In genomic region chr4:40750461-40751258, GRCh38 we compare ENCODE assay signal across 8 cellular contexts. TPM values are rescaled to one million over a fixed set of nuclear protein-coding genes. Genes with fewer than 3 reads are reported as not detected.
DNase-seq lines count a peak whose midpoint lies in the region; ATAC-seq and TF ChIP-seq lines count a peak whose summit lies in the region.

No MANE protein-coding gene starts in this region.

- ATAC-seq in central memory CD8-positive, alpha-beta T cell (replicated peaks; ENCODE audit: extremely low read depth, poor library complexity, severe bottlenecking): no peak
- peak; percentile 6 for ATAC-seq in aorta (ENCODE audit: low FRiP score)

- no peaks in the 10 kb centered on the region for H3K4me1 ChIP-seq in aorta (ENCODE audit: control insufficient read depth in 1 of 2, insufficient read depth in 2 of 2, low read length in 2 of 2)

- no peaks in the 10 kb centered on the region for H3K36me3 ChIP-seq in aorta (ENCODE audit: control insufficient read depth in 1 of 2, insufficient read depth in 2 of 2, low read length in 1 of 2)

- H3K27ac Mint-ChIP-seq in HFFc6 (no peak overlapping the region), mesothelial cell of epicardium (peak overlapping the region; percentile 96)
- H3K27ac Mint-ChIP-seq in central memory CD8-positive, alpha-beta T cell (ENCODE audit: low read depth): no peak overlapping the region

- H3K27me3 Mint-ChIP-seq in HFFc6 (ENCODE audit: insufficient read depth) (peaks cover 28% of the 10 kb centered on the region), mesothelial cell of epicardium (ENCODE audit: low read depth) (no peaks in the 10 kb centered on the region)
- peaks cover 64% of the 10 kb centered on the region for H3K27me3 Mint-ChIP-seq in central memory CD8-positive, alpha-beta T cell

- H3K36me3 Mint-ChIP-seq in HFFc6 (ENCODE audit: low read depth) (no peaks in the 10 kb centered on the region), mesothelial cell of epicardium (peaks cover 19% of the 10 kb centered on the region)
- peaks cover 2% of the 10 kb centered on the region for H3K36me3 Mint-ChIP-seq in central memory CD8-positive, alpha-beta T cell (ENCODE audit: insufficient read depth)

- H3K4me3 ChIP-seq in AG04449 (ENCODE audit: low read depth, low read length) (peak overlapping the region; percentile 35), aorta (ENCODE audit: low read length in 2 of 2) (peak overlapping the region; percentile 43 to 94)

- DNase-seq in AG04449 (ENCODE audit: low read depth, low spot score): no peak
- DNase-seq in HFFc6: no peak
- no peak for DNase-seq in central memory CD8-positive, alpha-beta T cell (ENCODE audit: low spot score in 2 of 2)
- DNase-seq in mesothelial cell of epicardium (ENCODE audit: low spot score in 2 of 2, unreplicated experiment in 2 of 2): peak in 1 of 2 experiments; percentile 56
- DNase-seq in aorta: no peak
- DNase-seq in NOMO-1 treated with DMSO at 0.1 percent for 48 hours (lab: John Stamatoyannopoulos, UW; ENCODE audit: unreplicated experiment): no peak
- DNase-seq in pons (ENCODE audit: low spot score): no peak
- DNase-seq in UCSD-AML1 (lab: John Stamatoyannopoulos, UW; ENCODE audit: unreplicated experiment): no peak

- peak overlapping the region in 1 of 2 donors; percentile 41 for H3K27ac ChIP-seq in aorta (ENCODE audit: low read depth in 1 of 2, low read length in 2 of 2)

- H3K4me1 Mint-ChIP-seq in HFFc6 (ENCODE audit: low read depth) (peaks cover 15% of the 10 kb centered on the region), mesothelial cell of epicardium (peaks cover 29% of the 10 kb centered on the region)
- no peaks in the 10 kb centered on the region for H3K4me1 Mint-ChIP-seq in central memory CD8-positive, alpha-beta T cell

- POLR2A ChIA-PET in AG04449 (lab: Yijun Ruan, JAX): no interaction called here

- intact Hi-C loops in aorta (cut with DNase I): loop anchor here in 1 of 2 donors (5.0 to 10.0 kb wide), 2 partner anchors 147 to 464 kb away; partner anchors contain the start of gene APBB2

- H3K27me3 ChIP-seq in aorta (ENCODE audit: control insufficient read depth in 1 of 2, insufficient read depth in 2 of 2, low read length in 1 of 2): no peaks in the 10 kb centered on the region

- no peaks in the 10 kb centered on the region for H3K9me3 ChIP-seq in aorta (ENCODE audit: control insufficient read depth, low read length)

- WGBS in aorta, 2 donors: 4 to 6% methylated on average over 29 to 30 of the region's 30 CpGs

- TF ChIP-seq CTCF in AG04449 (IDR thresholded peaks at IDR 0.05; ENCODE audit: insufficient read depth, low read length, missing control alignments) (no peak), HFFc6 (IDR thresholded peaks at IDR 0.05) (no peak), mesothelial cell of epicardium (IDR thresholded peaks at IDR 0.05; ENCODE audit: unreplicated experiment) (no peak)

- H3K9me3 Mint-ChIP-seq in HFFc6 (no peaks in the 10 kb centered on the region), mesothelial cell of epicardium (peaks cover 4% of the 10 kb centered on the region)
- no peaks in the 10 kb centered on the region for H3K9me3 Mint-ChIP-seq in central memory CD8-positive, alpha-beta T cell

- H3K4me3 Mint-ChIP-seq in HFFc6 (peak overlapping the region; percentile 68), mesothelial cell of epicardium (peak overlapping the region; percentile 88)
- H3K4me3 Mint-ChIP-seq in central memory CD8-positive, alpha-beta T cell: peak overlapping the region; percentile 53

- CTCF ChIA-PET in AG04449 (lab: Yijun Ruan, JAX): interaction anchor here (0.8 to 1.7 kb wide), 4 partner anchors 14 to 174 kb away, joined by 3 to 5 read pairs (median 4); no protein-coding TSS in a partner anchor

RNA-seq across cellular contexts. Expression of gene NSUN7, which starts 0.9 kb away (rescaled TPM):
- total RNA-seq in HFFc6 (2021; fragmentation: NEBNext Ultra II Directional; extraction: Animal tissue kit (Norgen Biotek cat#: 25700)): not detected
- total RNA-seq in mesothelial cell of epicardium (21.8 to 24.4 TPM (median 22.4 TPM) in 3 replicates), aorta (10 to 100 TPM in 1 of 2 donors, 1 to 10 TPM in 1; 6.8 to 16.3 TPM)
- 1 to 10 TPM in 1 of 2 donors, under 1 TPM in 1; 0.75 to 4.9 TPM for polyA plus RNA-seq in aorta

Comparison
In these comparisons a context has a peak if more than half of its experiments do, and no peak if none do; other contexts are left out.
1. RNA of gene NSUN7, which starts 0.9 kb away (total RNA-seq): 21.8 to 24.4 TPM in mesothelial cell of epicardium and 6.8 to 16.3 TPM in aorta; not detected in HFFc6; every median in the first group is over 4 times any median in the second.
2. Peak in every context shown above with its lines, with median percentiles within 50 percentile points of each other: H3K4me3 Mint-ChIP-seq.